Comparison of ENCODE assay signal across 8 cellular contexts in the genomic region with DNA sequence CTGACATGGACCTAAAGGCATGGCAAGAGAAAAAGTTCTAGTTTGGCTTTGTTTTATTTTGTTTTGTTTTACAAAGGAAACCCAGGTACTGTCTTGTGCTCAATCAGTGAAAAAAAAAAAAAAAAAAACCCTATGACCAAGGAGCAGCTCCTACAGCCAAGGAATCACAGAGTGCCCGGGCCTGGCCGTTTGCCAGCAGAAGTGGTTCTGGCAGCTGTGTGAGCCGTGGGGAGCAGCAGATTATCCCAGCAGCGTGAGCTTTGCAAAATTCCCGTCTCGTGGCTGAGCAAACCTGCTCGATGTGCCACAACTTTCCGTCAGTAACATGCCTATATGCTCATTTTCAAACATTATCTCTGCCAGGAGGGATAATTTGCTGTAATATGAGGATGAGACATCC.
DNase-seq lines count a peak whose midpoint lies in the region; ATAC-seq and TF ChIP-seq lines count a peak whose summit lies in the region.

No MANE protein-coding gene starts in this region.

- H3K36me3 ChIP-seq in heart left ventricle (no peaks in the 10 kb centered on the region), adipocyte (ENCODE audit: control insufficient read depth, insufficient read depth, low read length, severe bottlenecking) (no peaks in the 10 kb centered on the region), osteoblast (ENCODE audit: insufficient read depth, low read length) (no peaks in the 10 kb centered on the region)

- no peaks in the 10 kb centered on the region for H3K79me2 ChIP-seq in osteoblast (ENCODE audit: insufficient read depth, low read length)

- peaks cover 0 to 3% (median 0%) of the 10 kb centered on the region in 12 donors for H3K4me1 ChIP-seq in heart left ventricle
- H3K4me1 ChIP-seq in adipocyte (ENCODE audit: control insufficient read depth, insufficient read depth, low read length), result no peaks in the 10 kb centered on the region
- no peaks in the 10 kb centered on the region for H3K4me1 ChIP-seq in osteoblast (ENCODE audit: insufficient read depth, low read length)

- peak in 3 of 4 donors; percentile 56 to 73 (median 70) for ATAC-seq in heart left ventricle
- ATAC-seq in Right ventricle myocardium inferior, result no peak
- ATAC-seq in left colon, result no peak
- ATAC-seq in HG03039 (IDR thresholded peaks at IDR 0.05; ENCODE audit: unreplicated experiment), result no peak

- DNase-seq in heart left ventricle (peak; percentile 25 to 68 (median 53)), Right ventricle myocardium inferior (ENCODE audit: missing footprints) (no peak), adipocyte (ENCODE audit: low read depth) (peak; percentile 15), left colon (peak; percentile 23 to 26), SIG-M5 (lab: John Stamatoyannopoulos, UW) (no peak), osteoblast (ENCODE audit: insufficient read length, low spot score, missing footprints) (no peak)
- no peak for DNase-seq in stimulated activated CD4-positive, alpha-beta T cell treated with anti-CD3 and anti-CD28 coated beads, Interleukin-4, amount 100 ng/mL, for 1 hour

- WGBS in heart left ventricle, 4 donors, result 9 to 22% (median 12%) methylated on average over 8 of the region's 8 CpGs

- no peaks in the 10 kb centered on the region for H3K9me3 ChIP-seq in heart left ventricle
- no peaks in the 10 kb centered on the region for H3K9me3 ChIP-seq in adipocyte (ENCODE audit: control insufficient read depth, low read length)
- no peaks in the 10 kb centered on the region for H3K9me3 ChIP-seq in osteoblast (ENCODE audit: low read depth, low read length)

- H3K27ac ChIP-seq in heart left ventricle (no peak overlapping the region), osteoblast (ENCODE audit: low read depth, low read length) (no peak overlapping the region)

- H3K4me3 ChIP-seq in heart left ventricle (no peak overlapping the region), adipocyte (ENCODE audit: low read length) (no peak overlapping the region), osteoblast (ENCODE audit: insufficient read depth, low read length) (no peak overlapping the region)

- no peak overlapping the region for H2AFZ ChIP-seq in osteoblast (ENCODE audit: low read length)

- H3K27me3 ChIP-seq in heart left ventricle (peaks cover 0 to 17% (median 0%) of the 10 kb centered on the region in 9 donors), adipocyte (replicated peaks; ENCODE audit: control insufficient read depth, insufficient read depth, low read length) (peaks cover 4% of the 10 kb centered on the region), osteoblast (ENCODE audit: insufficient read depth, low read length) (no peaks in the 10 kb centered on the region)

- TF ChIP-seq POLR2A in heart left ventricle (IDR thresholded peaks at IDR 0.05), result no peak

- intact Hi-C loops in heart left ventricle (cut with DNase I), result no loop called here
- intact Hi-C loops in Right ventricle myocardium inferior (cut with DNase I), result no loop called here
- intact Hi-C loops in left colon (cut with DNase I, micrococcal nuclease), result no loop called here

- no peak overlapping the region for H3K4me2 ChIP-seq in osteoblast (ENCODE audit: insufficient read depth, low read length)

- TF ChIP-seq CTCF in heart left ventricle (IDR thresholded peaks at IDR 0.05), result no peak
- TF ChIP-seq CTCF in osteoblast (IDR thresholded peaks at IDR 0.05; ENCODE audit: extremely low read depth, low read depth, low read length), result no peak

- H4K20me1 ChIP-seq in osteoblast (ENCODE audit: insufficient read depth, low read length), result no peaks in the 10 kb centered on the region

- H3K9ac ChIP-seq in adipocyte (ENCODE audit: low read length), result no peak overlapping the region

Comparison
In these comparisons a context has a peak if more than half of its experiments do, and no peak if none do; other contexts are left out.
1. ATAC-seq: peak in heart left ventricle (3 of 4); none in Right ventricle myocardium inferior (single experiment), left colon (single experiment) and HG03039 (single experiment).
2. DNase-seq: peak in heart left ventricle (5 of 5), adipocyte (single experiment) and left colon (2 of 2); none in Right ventricle myocardium inferior (single experiment), SIG-M5 (single experiment), stimulated activated CD4-positive, alpha-beta T cell treated with anti-CD3 and anti-CD28 coated beads, Interleukin-4, amount 100 ng/mL, for 1 hour (single experiment) and osteoblast (single experiment).